Comparison of ENCODE assay signal across 5 cellular contexts in genomic region chr6:30521952-30522351, GRCh38. TPM values are rescaled to one million over a fixed set of nuclear protein-coding genes. Genes with fewer than 3 reads are reported as not detected.
DNase-seq lines count a peak whose midpoint lies in the region; TF ChIP-seq lines count a peak whose summit lies in the region.
"Not testable (repeated sequence)": the region's sequence is repeated elsewhere in the genome, so short reads cannot be mapped to it uniquely, and the experiment has no call there.

No MANE protein-coding gene starts in this region.

- 83% methylated on average over 5 of the region's 5 CpGs for WGBS in smooth muscle cell (ENCODE audit: low lambda C conversion rate)

- intact Hi-C loops in activated CD4-positive, alpha-beta memory T cell treated with anti-CD3 and anti-CD28 coated beads for 36 hours (cut with micrococcal nuclease) = not testable (repeated sequence)

- H3K4me3 ChIP-seq in MG63; fibroblast of mammary gland (ENCODE audit: control insufficient read depth, low read depth, low read length); smooth muscle cell: not testable (repeated sequence)

- peak; percentile 31 for DNase-seq in MG63
- DNase-seq in activated CD4-positive, alpha-beta memory T cell treated with anti-CD3 and anti-CD28 coated beads for 36 hours = peak; percentile 17
- peak; percentile 44 for DNase-seq in fibroblast of mammary gland (ENCODE audit: low read depth)
- not testable (repeated sequence) for DNase-seq in smooth muscle cell (lab: John Stamatoyannopoulos, UW; ENCODE audit: unreplicated experiment)

- not testable (repeated sequence) for H3K4me3 Mint-ChIP-seq in activated CD4-positive, alpha-beta memory T cell treated with anti-CD3 and anti-CD28 coated beads for 36 hours
- H3K4me3 Mint-ChIP-seq in activated naive CD8-positive, alpha-beta T cell = peak overlapping the region; percentile 3

- not testable (repeated sequence) for H3K79me2 ChIP-seq in smooth muscle cell (ENCODE audit: low read depth)

- not testable (repeated sequence) for H3K27me3 ChIP-seq in MG63; smooth muscle cell (ENCODE audit: low read depth)

- peaks cover 71% of the 10 kb centered on the region for H3K4me1 Mint-ChIP-seq in activated CD4-positive, alpha-beta memory T cell treated with anti-CD3 and anti-CD28 coated beads for 36 hours (ENCODE audit: low read depth)
- H3K4me1 Mint-ChIP-seq in activated naive CD8-positive, alpha-beta T cell (ENCODE audit: low read depth) = peaks cover 62% of the 10 kb centered on the region

- peaks cover 27% of the 10 kb centered on the region for H3K36me3 Mint-ChIP-seq in activated CD4-positive, alpha-beta memory T cell treated with anti-CD3 and anti-CD28 coated beads for 36 hours
- H3K36me3 Mint-ChIP-seq in activated naive CD8-positive, alpha-beta T cell = peaks cover 29% of the 10 kb centered on the region

- CTCF ChIA-PET in activated CD4-positive, alpha-beta memory T cell treated with anti-CD3 and anti-CD28 coated beads for 36 hours (lab: Charles Lee) = interaction anchor here (0.8 to 1.9 kb wide), 4 partner anchors 10 to 38 kb away, joined by 3 to 8 read pairs (median 7); no protein-coding TSS in a partner anchor

- not testable (repeated sequence) for H3K4me2 ChIP-seq in smooth muscle cell

- H3K4me1 ChIP-seq in smooth muscle cell (ENCODE audit: low read depth) = not testable (repeated sequence)

- H3K36me3 ChIP-seq in MG63; smooth muscle cell (ENCODE audit: low read depth): not testable (repeated sequence)

- H3K27me3 Mint-ChIP-seq in activated CD4-positive, alpha-beta memory T cell treated with anti-CD3 and anti-CD28 coated beads for 36 hours; activated naive CD8-positive, alpha-beta T cell: not testable (repeated sequence)

- not testable (repeated sequence) for H3K9ac ChIP-seq in smooth muscle cell (ENCODE audit: low read depth)

- peak overlapping the region; percentile 6 for H3K27ac ChIP-seq in smooth muscle cell (ENCODE audit: low read depth)

- H3K9me3 ChIP-seq in MG63; smooth muscle cell (replicated peaks; ENCODE audit: low read depth): not testable (repeated sequence)

- TF ChIP-seq CTCF in fibroblast of mammary gland (conservative IDR thresholded peaks at IDR 0.05; ENCODE audit: control insufficient read depth, insufficient read depth, low read depth, low read length); smooth muscle cell (IDR thresholded peaks at IDR 0.05; ENCODE audit: borderline replicate concordance, insufficient read depth, poor library complexity, severe bottlenecking): not testable (repeated sequence)

- POLR2A ChIA-PET in activated CD4-positive, alpha-beta memory T cell treated with anti-CD3 and anti-CD28 coated beads for 36 hours (lab: Charles Lee) = interaction anchor here (0.8 to 1.5 kb wide), 4 partner anchors 8 to 29 kb away, joined by 3 read pairs; no protein-coding TSS in a partner anchor

- H4K20me1 ChIP-seq in smooth muscle cell (ENCODE audit: low read depth) = not testable (repeated sequence)

- H3K27ac Mint-ChIP-seq in activated CD4-positive, alpha-beta memory T cell treated with anti-CD3 and anti-CD28 coated beads for 36 hours = peak overlapping the region; percentile 71
- peak overlapping the region; percentile 81 for H3K27ac Mint-ChIP-seq in activated naive CD8-positive, alpha-beta T cell

- peaks cover 33% of the 10 kb centered on the region for H3K9me3 Mint-ChIP-seq in activated CD4-positive, alpha-beta memory T cell treated with anti-CD3 and anti-CD28 coated beads for 36 hours
- peaks cover 16% of the 10 kb centered on the region for H3K9me3 Mint-ChIP-seq in activated naive CD8-positive, alpha-beta T cell (ENCODE audit: low read depth)

- H2AFZ ChIP-seq in smooth muscle cell (ENCODE audit: low read depth) = not testable (repeated sequence)

- not testable (repeated sequence) for H3F3A ChIP-seq in smooth muscle cell (ENCODE audit: low read depth)

RNA-seq across cellular contexts. Expression of gene HLA-E, which starts 32.6 kb away (rescaled TPM):
- 25.6 and 28.9 TPM in 2 replicates for total RNA-seq in MG63 (2014; rRNA removed; shearing (Covaris generic); ENCODE audit: low replicate concordance)
- 100 to 1,000 TPM; 481 to 485 TPM for total RNA-seq in activated CD4-positive, alpha-beta memory T cell treated with anti-CD3 and anti-CD28 coated beads for 36 hours
- total RNA-seq in smooth muscle cell = 97.3 and 104 TPM in 2 replicates
- polyA plus RNA-seq in smooth muscle cell = 126 and 134 TPM in 2 replicates

RNA-seq across cellular contexts. Expression of gene GNL1, which starts 34.3 kb away (rescaled TPM):
- 27.3 and 33.6 TPM in 2 replicates for total RNA-seq in MG63 (2014; rRNA removed; shearing (Covaris generic); ENCODE audit: low replicate concordance)
- 10 to 100 TPM; 94.0 to 95.8 TPM for total RNA-seq in activated CD4-positive, alpha-beta memory T cell treated with anti-CD3 and anti-CD28 coated beads for 36 hours
- total RNA-seq in smooth muscle cell = 16.5 and 27.2 TPM in 2 replicates
- polyA plus RNA-seq in smooth muscle cell = 92.7 and 104 TPM in 2 replicates

RNA-seq across cellular contexts. Expression of gene PRR3, which starts 35.1 kb away (rescaled TPM):
- 0.64 and 1.2 TPM in 2 replicates for total RNA-seq in MG63 (2014; rRNA removed; shearing (Covaris generic); ENCODE audit: low replicate concordance)
- 10 to 100 TPM; 22.4 to 22.6 TPM for total RNA-seq in activated CD4-positive, alpha-beta memory T cell treated with anti-CD3 and anti-CD28 coated beads for 36 hours
- total RNA-seq in smooth muscle cell = 12.7 and 29.4 TPM in 2 replicates
- 10.2 and 13.1 TPM in 2 replicates for polyA plus RNA-seq in smooth muscle cell

RNA-seq across cellular contexts. Expression of gene ABCF1, which starts 49.3 kb away (rescaled TPM):
- total RNA-seq in MG63 (2014; rRNA removed; shearing (Covaris generic); ENCODE audit: low replicate concordance) = 19.4 and 26.1 TPM in 2 replicates
- total RNA-seq in activated CD4-positive, alpha-beta memory T cell treated with anti-CD3 and anti-CD28 coated beads for 36 hours = 10 to 100 TPM; 87.0 to 87.1 TPM
- 25.2 and 34.7 TPM in 2 replicates for total RNA-seq in smooth muscle cell
- 39.1 and 57.3 TPM in 2 replicates for polyA plus RNA-seq in smooth muscle cell
